16 cellular contexts compared by ENCODE assay signal in genomic region chr6:110629153-110629552, GRCh38.
DNase-seq lines count a peak whose midpoint lies in the region; ATAC-seq and TF ChIP-seq lines count a peak whose summit lies in the region.
"Had no signal": no experiment of that assay in that cellular context is flagged by ENCODE, and none has a peak within 500 bp of the region (broad histone marks: within the 10 kb centered on the region; RNA-seq: fewer than 3 reads in every experiment).

No MANE protein-coding gene starts in this region.

- no peaks in the 10 kb centered on the region for H3K27me3 Mint-ChIP-seq in T-helper 2 cell treated with Interferon-gamma antibody and Interleukin-4, amounts not matched to agents 5 μg/mL and 100 μg/mL, for 36 hours (ENCODE audit: low read depth)
- no peaks in the 10 kb centered on the region for H3K27me3 Mint-ChIP-seq in type B pancreatic cell

- peaks cover 12% of the 10 kb centered on the region for H3K36me3 Mint-ChIP-seq in T-helper 2 cell treated with Interferon-gamma antibody and Interleukin-4, amounts not matched to agents 5 μg/mL and 100 μg/mL, for 36 hours (ENCODE audit: low read depth)
- no peaks in the 10 kb centered on the region for H3K36me3 Mint-ChIP-seq in type B pancreatic cell
- H3K36me3 Mint-ChIP-seq: stimulated activated effector memory CD8-positive, alpha-beta T cell treated with anti-CD3 and anti-CD28 coated beads, Interleukin-12 subunit alpha, Interleukin-12 subunit beta, amount 100 ng/mL, for 72 hours had no signal

- ATAC-seq in GM21825 (IDR thresholded peaks at IDR 0.05; ENCODE audit: unreplicated experiment): no peak
- ATAC-seq: A549, left lobe of liver had no signal

- no peaks in the 10 kb centered on the region for H3K9me3 Mint-ChIP-seq in T-helper 2 cell treated with Interferon-gamma antibody and Interleukin-4, amounts not matched to agents 5 μg/mL and 100 μg/mL, for 36 hours
- no peaks in the 10 kb centered on the region for H3K9me3 Mint-ChIP-seq in type B pancreatic cell
- H3K9me3 Mint-ChIP-seq: activated T-helper 2 cell treated with anti-CD3 and anti-CD28 coated beads, Interferon-gamma antibody, Interleukin-2, Interleukin-4, amounts not matched to agents 10 μg/mL and 5 μg/mL and 100 μg/mL, durations not matched to agents 14 hours and 24 hours and 36 hours; stimulated activated effector memory CD8-positive, alpha-beta T cell treated with anti-CD3 and anti-CD28 coated beads, Interleukin-12 subunit alpha, Interleukin-12 subunit beta, amount 100 ng/mL, for 72 hours had no signal

- H3K27ac Mint-ChIP-seq in T-helper 2 cell treated with Interferon-gamma antibody and Interleukin-4, amounts not matched to agents 5 μg/mL and 100 μg/mL, for 36 hours: no peak overlapping the region
- H3K27ac Mint-ChIP-seq in type B pancreatic cell: no peak overlapping the region
- H3K27ac Mint-ChIP-seq: activated T-helper 2 cell treated with anti-CD3 and anti-CD28 coated beads, Interferon-gamma antibody, Interleukin-2, Interleukin-4, amounts not matched to agents 10 μg/mL and 5 μg/mL and 100 μg/mL, durations not matched to agents 14 hours and 24 hours and 36 hours; stimulated activated effector memory CD8-positive, alpha-beta T cell treated with anti-CD3 and anti-CD28 coated beads, Interleukin-12 subunit alpha, Interleukin-12 subunit beta, amount 100 ng/mL, for 72 hours had no signal

- no peak for TF ChIP-seq CTCF in type B pancreatic cell (conservative IDR thresholded peaks at IDR 0.05)

- no peaks in the 10 kb centered on the region for H3K4me1 Mint-ChIP-seq in T-helper 2 cell treated with Interferon-gamma antibody and Interleukin-4, amounts not matched to agents 5 μg/mL and 100 μg/mL, for 36 hours (ENCODE audit: low read depth)
- no peaks in the 10 kb centered on the region for H3K4me1 Mint-ChIP-seq in type B pancreatic cell (ENCODE audit: unreplicated experiment)
- H3K4me1 Mint-ChIP-seq: stimulated activated effector memory CD8-positive, alpha-beta T cell treated with anti-CD3 and anti-CD28 coated beads, Interleukin-12 subunit alpha, Interleukin-12 subunit beta, amount 100 ng/mL, for 72 hours had no signal

- DNase-seq in NCI-H1694 treated with DMSO at 0.1 percent for 48 hours (lab: John Stamatoyannopoulos, UW): peak; percentile 39
- no peak for DNase-seq in NCI-H1694 (lab: John Stamatoyannopoulos, UW)
- peak; percentile 55 for DNase-seq in NCI-H2029 (lab: John Stamatoyannopoulos, UW)
- peak; percentile 99 for DNase-seq in NCI-H748 (lab: John Stamatoyannopoulos, UW; ENCODE audit: unreplicated experiment)
- peak; percentile 44 for DNase-seq in myocyte (ENCODE audit: low read depth)
- no peak for DNase-seq in T-helper 2 cell treated with Interferon-gamma antibody and Interleukin-4, amounts not matched to agents 5 μg/mL and 100 μg/mL, for 36 hours (ENCODE audit: low spot score)
- DNase-seq in type B pancreatic cell (ENCODE audit: extremely low spot score, unreplicated experiment): no peak
- DNase-seq: dorsolateral prefrontal cortex, GOT3, midbrain, PC-3 had no signal

- no peak overlapping the region for H3K4me3 Mint-ChIP-seq in T-helper 2 cell treated with Interferon-gamma antibody and Interleukin-4, amounts not matched to agents 5 μg/mL and 100 μg/mL, for 36 hours
- H3K4me3 Mint-ChIP-seq in type B pancreatic cell: no peak overlapping the region
- H3K4me3 Mint-ChIP-seq: stimulated activated effector memory CD8-positive, alpha-beta T cell treated with anti-CD3 and anti-CD28 coated beads, Interleukin-12 subunit alpha, Interleukin-12 subunit beta, amount 100 ng/mL, for 72 hours had no signal

Comparison
In these comparisons a context has a peak if more than half of its experiments do, and no peak if none do; other contexts are left out.
1. DNase-seq: peak in NCI-H1694 treated with DMSO at 0.1 percent for 48 hours (single experiment), NCI-H2029 (single experiment), NCI-H748 (single experiment) and myocyte (single experiment); none in NCI-H1694 (single experiment), T-helper 2 cell treated with Interferon-gamma antibody and Interleukin-4, amounts not matched to agents 5 μg/mL and 100 μg/mL, for 36 hours (single experiment) and type B pancreatic cell (single experiment).